19 cellular contexts compared by ENCODE assay signal in genomic region chr2:36178384-36178783, GRCh38.
"Had no signal": no experiment of that assay in that cellular context is flagged by ENCODE, and none has a peak within 500 bp of the region (broad histone marks: within the 10 kb centered on the region; RNA-seq: fewer than 3 reads in every experiment).

No MANE protein-coding gene starts in this region.

- DNase-seq: activated B cell treated with CpG ODN at 0.5 μM for 24 hours; activated CD4-positive, alpha-beta T cell treated with anti-CD3 and anti-CD28 coated beads for 36 hours; activated CD4-positive, alpha-beta T cell treated with anti-CD3 and anti-CD28 coated beads, Interleukin-2, amount 50 U/mL, for 48 hours; activated CD8-positive, alpha-beta memory T cell treated with anti-CD3 and anti-CD28 coated beads, Interleukin-2, amount 50 U/mL, for 48 hours; activated naive CD4-positive, alpha-beta T cell; activated naive CD8-positive, alpha-beta T cell treated with anti-CD3 and anti-CD28 coated beads, Interleukin-2, amount 10 ng/mL, durations not matched to agents 7 days and 5 days; activated T-cell treated with anti-CD3 and anti-CD28 coated beads, Interleukin-2, amount 50 U/mL, for 4 hours; amniotic stem cell; brain microvascular endothelial cell; central memory CD4-positive, alpha-beta T cell; heart right ventricle; left ventricle myocardium inferior; mesenchymal stem cell; right lobe of liver; small intestine; T1000; testis; trophoblast cell had no signal

- H3K4me3 ChIP-seq: heart right ventricle, left ventricle myocardium inferior, right lobe of liver, testis, vagina had no signal
